In genomic region chr4:186144180-186144579, GRCh38 we compare ENCODE assay signal across 9 cellular contexts. TPM values are rescaled to one million over a fixed set of nuclear protein-coding genes. Genes with fewer than 3 reads are reported as not detected.
A peak's percentile ranks its signal among the peaks of the same experiment; 100 is the strongest.
DNase-seq lines count a peak whose midpoint lies in the region; ATAC-seq and TF ChIP-seq lines count a peak whose summit lies in the region.
"Had no signal": no experiment of that assay in that cellular context is flagged by ENCODE, and none has a peak within 500 bp of the region (broad histone marks: within the 10 kb centered on the region; RNA-seq: fewer than 3 reads in every experiment).

No MANE protein-coding gene starts in this region.

- no peak for TF ChIP-seq POLR2A in erythroblast (IDR thresholded peaks at IDR 0.05; ENCODE audit: low read length)

- peak overlapping the region; percentile 79 for H3K4me3 Mint-ChIP-seq in chondrocyte (ENCODE audit: unreplicated experiment)

- H3K9me3 Mint-ChIP-seq in chondrocyte (ENCODE audit: low read depth), result no peaks in the 10 kb centered on the region

- DNase-seq in NCI-H345 (lab: John Stamatoyannopoulos, UW), result peak; percentile 55
- DNase-seq in NCI-H345 treated with DMSO at 0.1 percent for 48 hours (lab: John Stamatoyannopoulos, UW; ENCODE audit: unreplicated experiment), result no peak
- peak; percentile 34 for DNase-seq in NCI-H526 treated with DMSO at 0.1 percent for 48 hours (lab: John Stamatoyannopoulos, UW)
- DNase-seq in chondrocyte (ENCODE audit: low spot score), result no peak
- DNase-seq in left lobe of liver (ENCODE audit: low spot score), result peak; percentile 56
- DNase-seq in substantia nigra (lab: John Stamatoyannopoulos, UW), result peak in 5 of 49 donors; percentile 10 to 47 (median 14)
- DNase-seq in erythroblast (lab: John Stamatoyannopoulos, UW), result no peak
- DNase-seq: DND-41 had no signal

- H3K4me1 Mint-ChIP-seq in chondrocyte (ENCODE audit: low read depth), result peaks cover 15% of the 10 kb centered on the region

- no peaks in the 10 kb centered on the region for H3K27me3 Mint-ChIP-seq in chondrocyte (ENCODE audit: low read depth)

- H3K27ac ChIP-seq in substantia nigra (ENCODE audit: low read depth, low read length, poor library complexity, severe bottlenecking), result peak overlapping the region; percentile 62

- H3K36me3 Mint-ChIP-seq in chondrocyte (ENCODE audit: low read depth), result no peaks in the 10 kb centered on the region

- peak overlapping the region; percentile 71 for H3K27ac Mint-ChIP-seq in chondrocyte (ENCODE audit: unreplicated experiment)

- peak; percentile 59 for TF ChIP-seq CTCF in chondrocyte (IDR thresholded peaks at IDR 0.05)

- ATAC-seq in GM21786 (IDR thresholded peaks at IDR 0.05; ENCODE audit: unreplicated experiment), result peak; percentile 23
- peak; percentile 61 for ATAC-seq in left lobe of liver

RNA-seq across cellular contexts. Expression of gene FAM149A, which starts 39.7 kb away (rescaled TPM):
- total RNA-seq in chondrocyte, result 5.4 to 7.1 TPM (median 5.8 TPM) in 3 replicates
- 33.4 TPM for total RNA-seq in left lobe of liver

RNA-seq across cellular contexts. Expression of gene CYP4V2, which starts 47.2 kb away (rescaled TPM):
- total RNA-seq in chondrocyte, result 13.3 to 13.4 TPM (median 13.4 TPM) in 3 replicates
- total RNA-seq in left lobe of liver, result 103 TPM

Comparison
In these comparisons a context has a peak if more than half of its experiments do, and no peak if none do; other contexts are left out.
1. DNase-seq: peak in NCI-H345 (single experiment), NCI-H526 treated with DMSO at 0.1 percent for 48 hours (single experiment) and left lobe of liver (single experiment); none in NCI-H345 treated with DMSO at 0.1 percent for 48 hours (single experiment), chondrocyte (single experiment) and erythroblast (0 of 2).